ENCODE assay signal across 16 cellular contexts in genomic region chr2:15672961-15673918, GRCh38.
"Had no signal": no experiment of that assay in that cellular context is flagged by ENCODE, and none has a peak within 500 bp of the region (broad histone marks: within the 10 kb centered on the region; RNA-seq: fewer than 3 reads in every experiment).

No MANE protein-coding gene starts in this region.

- DNase-seq: activated CD4-positive, alpha-beta T cell treated with anti-CD3 and anti-CD28 coated beads, Interleukin-2, amount 50 U/mL, for 4 hours; activated CD4-positive, CD25-positive, alpha-beta regulatory T cell; activated effector memory CD4-positive, alpha-beta T cell treated with Interleukin-2 at 50 U/mL for 16 hours; activated T-cell treated with anti-CD3 and anti-CD28 coated beads, Interleukin-2, amount 50 U/mL, for 1 hour; amygdala; heart left ventricle; left ventricle myocardium inferior; stimulated activated naive CD4-positive, alpha-beta T cell treated with Interleukin-2 at 50 U/mL for 16 hours; T-helper 2 cell had no signal

- H3K4me3 ChIP-seq: heart left ventricle, left ventricle myocardium inferior, right atrium auricular region, suprapubic skin had no signal

- H3K36me3 ChIP-seq: heart left ventricle, left ventricle myocardium inferior, neutrophil, right atrium auricular region, suprapubic skin had no signal

- H3K27ac ChIP-seq: heart left ventricle, left ventricle myocardium inferior, neutrophil, right atrium auricular region, suprapubic skin had no signal

- H3K9me3 Mint-ChIP-seq: activated naive CD4-positive, alpha-beta T cell treated with anti-CD3 and anti-CD28 coated beads, Interleukin-2, amount 50 U/mL, for 24 hours; memory B cell had no signal

- FAIRE-seq: frontal cortex, TTC549 had no signal

- ATAC-seq: heart left ventricle had no signal

- H3K4me1 Mint-ChIP-seq: activated naive CD4-positive, alpha-beta T cell treated with anti-CD3 and anti-CD28 coated beads, Interleukin-2, amount 50 U/mL, for 24 hours; memory B cell had no signal

- H3K27ac Mint-ChIP-seq: activated naive CD4-positive, alpha-beta T cell treated with anti-CD3 and anti-CD28 coated beads, Interleukin-2, amount 50 U/mL, for 24 hours; memory B cell had no signal

- H3K9me3 ChIP-seq: left ventricle myocardium inferior, neutrophil, right atrium auricular region, suprapubic skin had no signal

- H3K4me3 Mint-ChIP-seq: activated naive CD4-positive, alpha-beta T cell treated with anti-CD3 and anti-CD28 coated beads, Interleukin-2, amount 50 U/mL, for 24 hours; memory B cell had no signal

- H3K27me3 ChIP-seq: right atrium auricular region had no signal

- H3K36me3 Mint-ChIP-seq: activated naive CD4-positive, alpha-beta T cell treated with anti-CD3 and anti-CD28 coated beads, Interleukin-2, amount 50 U/mL, for 24 hours; memory B cell had no signal
